Comparison of ENCODE assay signal across 14 cellular contexts in genomic region chr6:143516700-143517446, GRCh38. TPM values are rescaled to one million over a fixed set of nuclear protein-coding genes. Genes with fewer than 3 reads are reported as not detected.
DNase-seq lines count a peak whose midpoint lies in the region; ATAC-seq and TF ChIP-seq lines count a peak whose summit lies in the region.
"Had no signal": no experiment of that assay in that cellular context is flagged by ENCODE, and none has a peak within 500 bp of the region (broad histone marks: within the 10 kb centered on the region; RNA-seq: fewer than 3 reads in every experiment).

No MANE protein-coding gene starts in this region.

- H3K27me3 Mint-ChIP-seq in activated naive CD8-positive, alpha-beta T cell treated with anti-CD3 and anti-CD28 coated beads, Interleukin-2, amount 50 U/mL, for 24 hours = no peaks in the 10 kb centered on the region

- H3K4me3 Mint-ChIP-seq in activated naive CD8-positive, alpha-beta T cell treated with anti-CD3 and anti-CD28 coated beads, Interleukin-2, amount 50 U/mL, for 24 hours = no peak overlapping the region

- H3K4me2 ChIP-seq in osteoblast (ENCODE audit: insufficient read depth, low read length) = no peak overlapping the region

- no peak overlapping the region for H2AFZ ChIP-seq in osteoblast (ENCODE audit: low read length)

- H3K79me2 ChIP-seq in osteoblast (ENCODE audit: insufficient read depth, low read length) = peaks cover under 1% of the 10 kb centered on the region

- TF ChIP-seq CTCF in GM13977 (IDR thresholded peaks at IDR 0.05; ENCODE audit: extremely low read depth, insufficient read depth, missing control alignments) = no peak
- no peak for TF ChIP-seq CTCF in gastroesophageal sphincter (IDR thresholded peaks at IDR 0.05)
- TF ChIP-seq CTCF in osteoblast (IDR thresholded peaks at IDR 0.05; ENCODE audit: extremely low read depth, low read depth, low read length) = no peak

- DNase-seq in AML-193 (lab: John Stamatoyannopoulos, UW) (peak; percentile 78 to 84), GM13977 (ENCODE audit: low spot score) (peak; percentile 12), NOMO-1 (lab: John Stamatoyannopoulos, UW; ENCODE audit: unreplicated experiment in 2 of 2) (peak; percentile 39 to 64), osteoblast (ENCODE audit: insufficient read length, low spot score, missing footprints) (no peak)
- DNase-seq in activated naive CD8-positive, alpha-beta T cell treated with anti-CD3 and anti-CD28 coated beads, Interleukin-2, amount 50 U/mL, for 24 hours = no peak
- DNase-seq: activated CD4-positive, CD25-positive, alpha-beta regulatory T cell; activated naive CD4-positive, alpha-beta T cell treated with anti-CD3 and anti-CD28 coated beads, Interleukin-2, amount 50 U/mL, for 16 hours; BE2C; H9; NCI-H2081; psoas muscle had no signal

- no peak for ATAC-seq in activated naive CD8-positive, alpha-beta T cell treated with anti-CD3 and anti-CD28 coated beads, Interleukin-2, amount 50 U/mL, for 24 hours
- no peak for ATAC-seq in gastroesophageal sphincter
- no peak for ATAC-seq in GM21367 (IDR thresholded peaks at IDR 0.05; ENCODE audit: unreplicated experiment)
- no peak for ATAC-seq in HG03097 (IDR thresholded peaks at IDR 0.05; ENCODE audit: low FRiP score, unreplicated experiment)
- ATAC-seq: psoas muscle had no signal

- H3K36me3 ChIP-seq in gastroesophageal sphincter = no peaks in the 10 kb centered on the region
- H3K36me3 ChIP-seq in osteoblast (ENCODE audit: insufficient read depth, low read length) = no peaks in the 10 kb centered on the region
- H3K36me3 ChIP-seq: BE2C had no signal

- no peaks in the 10 kb centered on the region for H3K27me3 ChIP-seq in gastroesophageal sphincter
- peaks cover 13% of the 10 kb centered on the region for H3K27me3 ChIP-seq in osteoblast (ENCODE audit: insufficient read depth, low read length)

- H3K9me3 ChIP-seq in gastroesophageal sphincter = no peaks in the 10 kb centered on the region
- no peaks in the 10 kb centered on the region for H3K9me3 ChIP-seq in osteoblast (ENCODE audit: low read depth, low read length)
- H3K9me3 ChIP-seq: BE2C, psoas muscle had no signal

- WGBS in gastroesophageal sphincter (ENCODE audit: low coverage in 1 of 2), 2 donors = 78% methylated on average over 2 of the region's 2 CpGs; no CpG with 5 or more reads in 1 of the 2 donors

- H3K4me1 ChIP-seq in gastroesophageal sphincter = peaks cover 0 to 23% (median 9%) of the 10 kb centered on the region in 3 donors
- peaks cover 2% of the 10 kb centered on the region for H3K4me1 ChIP-seq in osteoblast (ENCODE audit: insufficient read depth, low read length)

- peak overlapping the region; percentile 17 for H3K27ac Mint-ChIP-seq in activated naive CD8-positive, alpha-beta T cell treated with anti-CD3 and anti-CD28 coated beads, Interleukin-2, amount 50 U/mL, for 24 hours

- in situ Hi-C loops in GM13977 (cut with MboI; ENCODE audit: low pct_unique_long_range_greater_than_20kb, low sequenced_read_pairs, unreplicated experiment) = loop anchor here (10.0 kb wide), 1 partner anchor 58 kb away; no protein-coding TSS in a partner anchor

- TF ChIP-seq POLR2A in gastroesophageal sphincter (IDR thresholded peaks at IDR 0.05) = no peak

- peaks cover 14% of the 10 kb centered on the region for H3K4me1 Mint-ChIP-seq in activated naive CD8-positive, alpha-beta T cell treated with anti-CD3 and anti-CD28 coated beads, Interleukin-2, amount 50 U/mL, for 24 hours

- peaks cover 2% of the 10 kb centered on the region for H3K36me3 Mint-ChIP-seq in activated naive CD8-positive, alpha-beta T cell treated with anti-CD3 and anti-CD28 coated beads, Interleukin-2, amount 50 U/mL, for 24 hours (ENCODE audit: low read depth)

- H3K9me3 Mint-ChIP-seq in activated naive CD8-positive, alpha-beta T cell treated with anti-CD3 and anti-CD28 coated beads, Interleukin-2, amount 50 U/mL, for 24 hours = no peaks in the 10 kb centered on the region
- H3K9me3 Mint-ChIP-seq: H9 had no signal

- H3K4me3 ChIP-seq in gastroesophageal sphincter (no peak overlapping the region), osteoblast (ENCODE audit: insufficient read depth, low read length) (no peak overlapping the region)
- H3K4me3 ChIP-seq: psoas muscle had no signal

- no peaks in the 10 kb centered on the region for H4K20me1 ChIP-seq in osteoblast (ENCODE audit: insufficient read depth, low read length)

- H3K27ac ChIP-seq in gastroesophageal sphincter (no peak overlapping the region), osteoblast (ENCODE audit: low read depth, low read length) (no peak overlapping the region)
- H3K27ac ChIP-seq: psoas muscle had no signal

- TF ChIP-seq EP300 in gastroesophageal sphincter (IDR thresholded peaks at IDR 0.05) = no peak

RNA-seq across cellular contexts. Expression of gene FUCA2, which starts 5.4 kb away (rescaled TPM):
- total RNA-seq in gastroesophageal sphincter (10 to 100 TPM; 19.4 to 28.4 (median 23.9) TPM), osteoblast (64.8 and 70.7 TPM in 2 replicates)

Comparison
In these comparisons a context has a peak if more than half of its experiments do, and no peak if none do; other contexts are left out.
1. DNase-seq: peak in AML-193 (2 of 2), GM13977 (single experiment) and NOMO-1 (2 of 2); none in activated naive CD8-positive, alpha-beta T cell treated with anti-CD3 and anti-CD28 coated beads, Interleukin-2, amount 50 U/mL, for 24 hours (single experiment) and osteoblast (single experiment).